ENCODE assay signal across 9 cellular contexts in the genomic region with DNA sequence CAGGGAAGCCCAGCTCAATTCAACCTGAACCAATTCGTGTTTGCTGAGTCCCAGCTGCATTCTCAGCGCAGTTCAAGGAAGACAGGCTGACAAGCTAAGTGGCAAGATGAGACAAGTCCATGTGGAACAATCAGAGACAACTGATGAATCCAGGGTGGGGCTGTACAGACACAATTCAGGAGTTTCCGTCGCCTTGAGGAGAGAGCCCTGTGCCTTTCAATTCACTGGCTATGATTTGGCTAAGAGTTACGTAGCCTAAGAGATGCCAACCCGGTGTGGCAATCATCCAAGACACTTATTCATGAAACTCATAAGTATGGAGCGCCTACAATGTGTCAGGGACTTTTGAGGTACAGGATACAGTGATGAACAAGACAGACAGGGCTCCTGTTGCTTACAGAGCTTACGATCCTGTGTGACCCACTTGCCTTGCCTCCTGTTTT. TPM values are rescaled to one million over a fixed set of nuclear protein-coding genes. Genes with fewer than 3 reads are reported as not detected.
A peak's percentile ranks its signal among the peaks of the same experiment; 100 is the strongest.
DNase-seq lines count a peak whose midpoint lies in the region; ATAC-seq and TF ChIP-seq lines count a peak whose summit lies in the region.
"Had no signal": no experiment of that assay in that cellular context is flagged by ENCODE, and none has a peak within 500 bp of the region (broad histone marks: within the 10 kb centered on the region; RNA-seq: fewer than 3 reads in every experiment).

No MANE protein-coding gene starts in this region.

- H3K36me3 ChIP-seq in PC-3 (ENCODE audit: low read depth, low read length) = no peaks in the 10 kb centered on the region

- H3K4me1 ChIP-seq in PC-3 (ENCODE audit: insufficient read depth, low read length) = peaks cover 16% of the 10 kb centered on the region

- no peak overlapping the region for H3K4me2 ChIP-seq in PC-3 (ENCODE audit: low read length)

- H4K20me1 ChIP-seq in PC-3 (ENCODE audit: low read length) = no peaks in the 10 kb centered on the region

- no peaks in the 10 kb centered on the region for H3K9me2 ChIP-seq in PC-3 (replicated peaks; ENCODE audit: low read length)

- H3K79me2 ChIP-seq in PC-3 (ENCODE audit: low read length) = no peaks in the 10 kb centered on the region

- ATAC-seq in GM18508 (IDR thresholded peaks at IDR 0.05; ENCODE audit: insufficient read depth, unreplicated experiment) (peak; percentile 17), HG02642 (IDR thresholded peaks at IDR 0.05; ENCODE audit: poor library complexity, unreplicated experiment) (peak; percentile 22), PC-3 (no peak), GM19467 (IDR thresholded peaks at IDR 0.05; ENCODE audit: unreplicated experiment) (no peak)

- H3K27ac ChIP-seq in epithelial cell of prostate = peak overlapping the region; percentile 100
- no peak overlapping the region for H3K27ac ChIP-seq in PC-3 (ENCODE audit: low read length)

- H3K9ac ChIP-seq in PC-3 (ENCODE audit: low read length) = no peak overlapping the region

- intact Hi-C loops in PC-3 (cut with micrococcal nuclease) = no loop called here

- no TSS peak for BruUV-seq in PC-3 (replicated peaks; lab: Mats Ljungman, UMichigan)

- no peak for TF ChIP-seq CTCF in PC-3 (conservative IDR thresholded peaks at IDR 0.05; ENCODE audit: low read depth, low read length)

- DNase-seq in NCI-H2171 treated with DMSO at 0.1 percent for 48 hours (lab: John Stamatoyannopoulos, UW) (peak; percentile 42), epithelial cell of prostate (ENCODE audit: low read depth, low spot score) (peak; percentile 95), anterior cingulate cortex (lab: John Stamatoyannopoulos, UW) (no peak), PC-3 (no peak), GM19240 (ENCODE audit: insufficient read length, low spot score) (no peak)
- DNase-seq: NCI-H446 had no signal

- no peak overlapping the region for H2AFZ ChIP-seq in PC-3 (ENCODE audit: low read length)

- no peaks in the 10 kb centered on the region for H3K9me3 ChIP-seq in PC-3 (ENCODE audit: low read length)

- H3F3A ChIP-seq in PC-3 (ENCODE audit: low read length, unreplicated experiment) = no peaks in the 10 kb centered on the region

- H3K4me3 ChIP-seq in PC-3 (ENCODE audit: low read length) = no peak overlapping the region

- POLR2A ChIA-PET in PC-3 (lab: Charles Lee; ENCODE audit: unreplicated experiment) = no interaction called here

- no peaks in the 10 kb centered on the region for H3K27me3 ChIP-seq in PC-3 (ENCODE audit: low read length)

- CTCF ChIA-PET in PC-3 (lab: Charles Lee) = no interaction called here

RNA-seq across cellular contexts. Expression of gene ZBED2, which starts 15.5 kb away (rescaled TPM):
- total RNA-seq in PC-3 (2014; rRNA removed) = 0.35 and 0.69 TPM in 2 replicates

Comparison
In these comparisons a context has a peak if more than half of its experiments do, and no peak if none do; other contexts are left out.
1. ATAC-seq: peak in GM18508 (single experiment) and HG02642 (single experiment); none in PC-3 (single experiment) and GM19467 (single experiment).
2. DNase-seq: peak in NCI-H2171 treated with DMSO at 0.1 percent for 48 hours (single experiment) and epithelial cell of prostate (single experiment); none in anterior cingulate cortex (0 of 58), PC-3 (single experiment) and GM19240 (single experiment).